In the genomic region with DNA sequence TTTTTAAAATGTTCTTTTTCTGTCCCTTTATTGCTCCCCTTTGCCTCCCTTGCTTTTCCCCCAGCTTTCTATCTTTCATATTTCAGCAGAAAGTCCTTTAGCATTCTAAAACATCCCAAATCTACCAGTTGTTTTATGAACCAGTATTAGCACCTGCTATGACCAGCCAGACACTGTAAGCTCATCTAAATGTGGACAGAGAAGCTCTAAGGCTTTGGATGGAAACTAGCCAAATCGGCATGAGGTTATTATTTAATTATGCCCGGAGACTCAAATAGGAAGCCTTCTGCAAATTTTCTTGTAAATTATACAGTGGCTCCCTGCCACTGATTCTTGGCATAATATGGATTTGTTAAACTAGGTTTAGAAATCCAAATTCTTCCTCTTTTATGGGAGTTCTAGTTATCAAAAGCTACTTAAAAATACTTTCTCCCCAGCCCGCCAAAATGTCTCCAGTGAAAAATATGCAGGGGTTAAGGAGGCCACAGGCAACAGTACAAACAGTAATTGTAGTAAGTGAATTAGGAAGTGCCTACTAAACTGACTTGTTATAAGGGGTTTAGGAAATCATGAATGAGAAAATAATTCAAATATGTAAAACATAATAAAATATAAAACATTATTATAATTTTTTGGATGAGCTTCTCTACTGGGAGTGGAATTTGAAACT, we compare ENCODE assay signal across 32 cellular contexts. TPM values are rescaled to one million over a fixed set of nuclear protein-coding genes. Genes with fewer than 3 reads are reported as not detected.
DNase-seq lines count a peak whose midpoint lies in the region; ATAC-seq and TF ChIP-seq lines count a peak whose summit lies in the region.
"Had no signal": no experiment of that assay in that cellular context is flagged by ENCODE, and none has a peak within 500 bp of the region (broad histone marks: within the 10 kb centered on the region; RNA-seq: fewer than 3 reads in every experiment).

No MANE protein-coding gene starts in this region.

- DNase-seq in NCI-H2196 (lab: John Stamatoyannopoulos, UW; ENCODE audit: unreplicated experiment) (peak; percentile 44), NCI-H2196 treated with DMSO at 0.1 percent for 48 hours (lab: John Stamatoyannopoulos, UW; ENCODE audit: unreplicated experiment) (no peak), NCI-H1105 treated with DMSO at 0.1 percent for 48 hours (lab: John Stamatoyannopoulos, UW) (peak; percentile 79), sciatic nerve (ENCODE audit: low spot score) (no peak), SK-N-DZ (ENCODE audit: low spot score) (no peak), iPS-NIHi7 (ENCODE audit: extremely low spot score) (no peak), iPS-NIHi11 (ENCODE audit: low spot score) (no peak)
- DNase-seq: activated CD4-positive, alpha-beta T cell treated with anti-CD3 and anti-CD28 coated beads, Interleukin-2, amount 10 ng/mL, durations not matched to agents 24 days and 14 days; activated gamma-delta T cell; activated naive CD8-positive, alpha-beta T cell treated with anti-CD3 and anti-CD28 coated beads for 36 hours; activated T-cell treated with anti-CD3 and anti-CD28 coated beads, Interleukin-2, amount 50 U/mL, for 24 hours; anterior cingulate cortex; CD8-positive, alpha-beta T cell; colonic mucosa; DMS153; effector memory CD4-positive, alpha-beta T cell; H9; left lung; mesenchymal stem cell; NCI-H1436 treated with DMSO at 0.1 percent for 48 hours; NCI-H524; ovary; Peyer's patch; retina; SIG-M5; small intestine; stimulated activated naive CD4-positive, alpha-beta T cell; T1000; upper lobe of left lung; WERI-Rb-1 had no signal

- no peak for TF ChIP-seq CTCF in VCaP (conservative IDR thresholded peaks at IDR 0.05)

- peak overlapping the region; percentile 52 for H3K27ac ChIP-seq in VCaP
- H3K27ac ChIP-seq: colonic mucosa, left lung, ovary, Peyer's patch, upper lobe of left lung, WERI-Rb-1 had no signal

- ATAC-seq in sciatic nerve, result peak; percentile 55
- ATAC-seq: CD8-positive, alpha-beta T cell; left lung had no signal

- intact Hi-C loops in sciatic nerve (cut with DNase I), result no loop called here

RNA-seq across cellular contexts. Expression of a gene that starts 15.4 kb away (rescaled TPM):
- total RNA-seq in sciatic nerve, result 0.58 TPM
- 1.5 and 1.6 TPM in 2 replicates for polyA plus RNA-seq in SK-N-DZ (2014; cell fraction: cytosol; rRNA removed)
- 1.8 and 2.4 TPM in 2 replicates for polyA plus RNA-seq in SK-N-DZ (2014; cell fraction: nucleus; rRNA removed)
- total RNA-seq: HT-29 had no signal

Comparison
In these comparisons a context has a peak if more than half of its experiments do, and no peak if none do; other contexts are left out.
1. DNase-seq: peak in NCI-H2196 (single experiment) and NCI-H1105 treated with DMSO at 0.1 percent for 48 hours (single experiment); none in NCI-H2196 treated with DMSO at 0.1 percent for 48 hours (single experiment), sciatic nerve (single experiment), SK-N-DZ (single experiment), iPS-NIHi7 (single experiment) and iPS-NIHi11 (single experiment).